Comparison of ENCODE assay signal across 9 cellular contexts in the genomic region with DNA sequence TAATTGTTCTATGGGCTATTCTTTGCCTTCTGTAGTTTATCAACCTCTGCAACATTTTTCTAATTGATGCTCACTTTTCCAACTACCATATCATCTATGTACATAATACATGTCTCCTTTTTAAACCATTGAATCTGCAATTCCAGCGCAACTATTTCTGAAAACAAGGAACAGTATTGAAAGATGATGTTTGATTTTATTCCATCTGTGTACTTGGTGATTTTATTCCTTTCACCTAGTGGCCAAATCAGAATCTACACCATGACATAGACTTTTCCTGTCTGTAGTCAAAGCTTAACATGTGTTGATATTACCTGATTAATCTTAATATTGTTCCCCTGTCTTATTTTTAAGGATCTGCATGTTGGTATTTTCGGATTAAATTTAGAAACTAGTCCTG. TPM values are rescaled to one million over a fixed set of nuclear protein-coding genes. Genes with fewer than 3 reads are reported as not detected.
DNase-seq lines count a peak whose midpoint lies in the region; ATAC-seq, FAIRE-seq and TF ChIP-seq lines count a peak whose summit lies in the region.
"Had no signal": no experiment of that assay in that cellular context is flagged by ENCODE, and none has a peak within 500 bp of the region (broad histone marks: within the 10 kb centered on the region; RNA-seq: fewer than 3 reads in every experiment).

No MANE protein-coding gene starts in this region.

- no peak for TF ChIP-seq EP300 in A549 (IDR thresholded peaks at IDR 0.05)

- TF ChIP-seq RAD21 in A549 (conservative IDR thresholded peaks at IDR 0.05 in 1 of 2, IDR thresholded peaks at IDR 0.05 in 1 of 2), result no peak

- no peak overlapping the region for H3K27ac ChIP-seq in A549

- peaks cover 11% of the 10 kb centered on the region; the same call in 2 of the 3 replicates for H3K4me1 ChIP-seq in A549

- POLR2A ChIA-PET in A549 (lab: Yijun Ruan, JAX), result interaction anchor here (0.7 to 1.2 kb wide), 2 partner anchors 13 to 141 kb away, joined by 3 to 7 read pairs; partner anchors contain the start of gene NKTR

- DNase-seq in A549 (ENCODE audit: low read depth in 1 of 2, low spot score in 1 of 2) (peak in 1 of 2 experiments; percentile 23), left kidney (ENCODE audit: low read depth, low spot score) (peak; percentile 14), KBM-7 (no peak), pons (ENCODE audit: low spot score) (no peak), NCI-H1105 treated with DMSO at 0.1 percent for 48 hours (lab: John Stamatoyannopoulos, UW) (no peak)
- DNase-seq: NCI-H1048 had no signal

- no peaks in the 10 kb centered on the region for H3K9me3 ChIP-seq in A549

- H3K4me3 ChIP-seq in A549 (no peak overlapping the region), GM12875 (ENCODE audit: low read depth, low read length) (no peak overlapping the region), WI38 (ENCODE audit: low read depth, low read length) (no peak overlapping the region)

- ATAC-seq in A549 (peak; percentile 70 to 82; a peak in 4 of 6 replicates), GM18502 (IDR thresholded peaks at IDR 0.05; ENCODE audit: poor library complexity, unreplicated experiment) (no peak)

- FAIRE-seq in A549 (lab: Jason Lieb, UNC), result no peak

- TF ChIP-seq POLR2A in A549 (IDR thresholded peaks at IDR 0.05; ENCODE audit: low read length), result no peak

- in situ Hi-C loops in KBM-7 (cut with MboI; ENCODE audit: low pct_unique_long_range_greater_than_20kb, low sequenced_read_pairs), result no loop called here

- TF ChIP-seq CTCF in A549 (IDR thresholded peaks at IDR 0.05) (peak; percentile 1; the same call in 1 of the 3 replicates), GM12875 (IDR thresholded peaks at IDR 0.05; ENCODE audit: borderline replicate concordance, insufficient read depth, low read depth, low read length) (peak; percentile 27; the same call in 1 of the 2 replicates), WI38 (IDR thresholded peaks at IDR 0.05; ENCODE audit: low read depth, low read length) (peak; percentile 24; the same call in 1 of the 2 replicates)

- CTCF ChIA-PET in A549 (lab: Yijun Ruan, JAX), result interaction anchor here (0.7 to 1.4 kb wide), 6 partner anchors 11 to 71 kb away, joined by 3 to 5 read pairs (median 4); partner anchors contain the start of genes NKTR and SEC22C

- no peak overlapping the region for H3K4me2 ChIP-seq in A549

- WGBS in A549 (ENCODE audit: missing lambda C conversion rate), result 53% methylated on average over 2 of the region's 2 CpGs

TF ChIP-seq in A549, 52 proteins besides CTCF, POLR2A, EP300 and RAD21:
- TF ChIP-seq TP53 (CRISPR knock-in tag; IDR thresholded peaks at IDR 0.05) (no peak), CBX8 (IDR thresholded peaks at IDR 0.05) (no peak), HES2 (IDR thresholded peaks at IDR 0.05) (no peak), RFX5 (IDR thresholded peaks at IDR 0.05) (no peak), ZC3H11A (IDR thresholded peaks at IDR 0.05) (no peak), ATOH8 (CRISPR knock-in tag; IDR thresholded peaks at IDR 0.05; ENCODE audit: low read depth) (no peak), CHD2 (IDR thresholded peaks at IDR 0.05; ENCODE audit: low read length, partially characterized antibody) (no peak)
- TF ChIP-seq, protein P1, sequence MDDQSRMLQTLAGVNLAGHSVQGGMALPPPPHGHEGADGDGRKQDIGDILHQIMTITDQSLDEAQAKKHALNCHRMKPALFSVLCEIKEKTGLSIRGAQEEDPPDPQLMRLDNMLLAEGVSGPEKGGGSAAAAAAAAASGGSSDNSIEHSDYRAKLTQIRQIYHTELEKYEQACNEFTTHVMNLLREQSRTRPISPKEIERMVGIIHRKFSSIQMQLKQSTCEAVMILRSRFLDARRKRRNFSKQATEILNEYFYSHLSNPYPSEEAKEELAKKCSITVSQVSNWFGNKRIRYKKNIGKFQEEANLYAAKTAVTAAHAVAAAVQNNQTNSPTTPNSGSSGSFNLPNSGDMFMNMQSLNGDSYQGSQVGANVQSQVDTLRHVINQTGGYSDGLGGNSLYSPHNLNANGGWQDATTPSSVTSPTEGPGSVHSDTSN (IDR thresholded peaks at IDR 0.05), result no peak
- TF ChIP-seq, protein P2, sequence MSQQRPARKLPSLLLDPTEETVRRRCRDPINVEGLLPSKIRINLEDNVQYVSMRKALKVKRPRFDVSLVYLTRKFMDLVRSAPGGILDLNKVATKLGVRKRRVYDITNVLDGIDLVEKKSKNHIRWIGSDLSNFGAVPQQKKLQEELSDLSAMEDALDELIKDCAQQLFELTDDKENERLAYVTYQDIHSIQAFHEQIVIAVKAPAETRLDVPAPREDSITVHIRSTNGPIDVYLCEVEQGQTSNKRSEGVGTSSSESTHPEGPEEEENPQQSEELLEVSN (IDR thresholded peaks at IDR 0.05; ENCODE audit: borderline replicate concordance, low read depth), result no peak

RNA-seq across cellular contexts. Expression of gene NKTR, which starts 13.0 kb away (rescaled TPM):
- polyA plus RNA-seq in A549 (2011; rRNA removed) (37.0 and 49.3 TPM in 2 replicates), A549 (2017; fragmentation: RNase III; extraction: RNeasy Plus Mini Kit Qiagen cat#74134 plus additional on column Dnase treatment) (16.2 to 17.8 TPM (median 17.7 TPM) in 3 replicates)
- 4.6 and 5.2 TPM in 2 replicates for polyA plus RNA-seq in A549 (2012; cell fraction: cytosol; rRNA removed)
- 14.5 and 21.9 TPM in 2 replicates for polyA plus RNA-seq in A549 (2012; cell fraction: nucleus; rRNA removed)
- polyA minus RNA-seq in A549 (2011; rRNA and poly(A)+ RNA removed), result 13.6 and 14.7 TPM in 2 replicates

RNA-seq across cellular contexts. Expression of gene SS18L2, which starts 22.8 kb away (rescaled TPM):
- polyA plus RNA-seq in A549 (2011; rRNA removed) (30.9 and 33.8 TPM in 2 replicates), A549 (2017; fragmentation: RNase III; extraction: RNeasy Plus Mini Kit Qiagen cat#74134 plus additional on column Dnase treatment) (21.8 to 27.6 TPM (median 24.0 TPM) in 3 replicates)
- 16.8 and 17.0 TPM in 2 replicates for polyA plus RNA-seq in A549 (2012; cell fraction: cytosol; rRNA removed)
- 5.3 and 7.1 TPM in 2 replicates for polyA plus RNA-seq in A549 (2012; cell fraction: nucleus; rRNA removed)
- 7.1 and 8.5 TPM in 2 replicates for polyA minus RNA-seq in A549 (2011; rRNA and poly(A)+ RNA removed)

RNA-seq across cellular contexts. Expression of gene SEC22C, which starts 31.7 kb away (rescaled TPM):
- polyA plus RNA-seq in A549 (2011; rRNA removed), result 36.2 and 41.5 TPM in 2 replicates
- polyA plus RNA-seq in A549 (2012; cell fraction: cytosol; rRNA removed), result 15.2 and 22.0 TPM in 2 replicates
- polyA plus RNA-seq in A549 (2012; cell fraction: nucleus; rRNA removed), result 11.4 and 22.1 TPM in 2 replicates
- 29.8 to 32.9 TPM (median 31.0 TPM) in 3 replicates for polyA plus RNA-seq in A549 (2017; fragmentation: RNase III; extraction: RNeasy Plus Mini Kit Qiagen cat#74134 plus additional on column Dnase treatment)
- 20.1 and 21.2 TPM in 2 replicates for polyA minus RNA-seq in A549 (2011; rRNA and poly(A)+ RNA removed)

RNA-seq across cellular contexts. Expression of gene ZBTB47, which starts 40.0 kb away (rescaled TPM):
- polyA plus RNA-seq in A549 (2011; rRNA removed), result 2.5 and 3.0 TPM in 2 replicates
- 3.8 and 5.1 TPM in 2 replicates for polyA plus RNA-seq in A549 (2012; cell fraction: cytosol; rRNA removed)
- polyA plus RNA-seq in A549 (2012; cell fraction: nucleus; rRNA removed), result 9.6 and 12.8 TPM in 2 replicates
- 5.2 to 7.1 TPM (median 6.8 TPM) in 3 replicates for polyA plus RNA-seq in A549 (2017; fragmentation: RNase III; extraction: RNeasy Plus Mini Kit Qiagen cat#74134 plus additional on column Dnase treatment)
- polyA minus RNA-seq in A549 (2011; rRNA and poly(A)+ RNA removed), result 6.3 and 8.0 TPM in 2 replicates
